In the genomic region with DNA sequence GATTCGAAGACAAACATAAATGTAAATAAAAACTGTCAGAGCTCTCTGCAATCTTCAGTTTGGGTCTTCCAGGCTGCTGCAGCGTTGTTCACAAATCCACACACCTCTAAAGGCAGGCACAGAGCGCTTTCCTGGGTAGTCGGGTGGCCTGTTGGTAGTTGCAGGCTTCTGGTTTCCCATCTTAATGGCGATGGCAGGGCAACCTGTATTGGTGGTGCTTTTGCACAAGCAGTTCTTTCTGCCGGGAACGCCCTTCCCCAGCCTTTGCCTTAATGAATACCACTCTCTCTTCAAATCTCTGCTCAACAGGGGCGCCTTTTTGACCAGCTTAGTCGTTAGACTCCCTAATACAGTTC, we compare ENCODE assay signal across 1 cellular context.
TF ChIP-seq lines count a peak whose summit lies in the region.

No MANE protein-coding gene starts in this region.

TF ChIP-seq in GM12878, 131 proteins besides CTCF, POLR2A, EP300 and RAD21:
- no peak for TF ChIP-seq PRDM15 (CRISPR knock-in tag; IDR thresholded peaks at IDR 0.05)
- no peak for TF ChIP-seq ZZZ3 (IDR thresholded peaks at IDR 0.05; ENCODE audit: control insufficient read depth, insufficient read length, low read depth)
- TF ChIP-seq IRF4 (IDR thresholded peaks at IDR 0.05; ENCODE audit: low read depth, low read length): no peak
